ENCODE assay signal across 30 cellular contexts in the genomic region with DNA sequence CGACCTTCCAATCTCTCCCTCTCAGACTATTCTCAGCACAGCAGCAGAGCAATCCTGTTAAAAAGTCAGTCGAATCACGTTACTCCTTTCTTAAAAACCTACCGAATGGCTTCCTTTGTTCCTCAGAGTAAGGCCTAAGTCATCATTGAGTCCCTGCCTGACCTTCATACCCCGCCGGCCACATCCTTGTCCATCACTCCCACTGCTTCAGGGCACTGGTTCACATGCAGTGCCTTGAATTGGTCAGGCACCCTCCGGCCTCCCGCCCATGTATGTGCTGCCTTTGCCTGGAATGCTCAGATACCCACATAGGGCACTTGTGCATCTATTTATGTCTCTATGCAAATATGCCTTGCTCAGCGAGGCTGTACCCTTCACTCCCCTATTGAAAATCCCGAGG.
"Had no signal": no experiment of that assay in that cellular context is flagged by ENCODE, and none has a peak within 500 bp of the region (broad histone marks: within the 10 kb centered on the region; RNA-seq: fewer than 3 reads in every experiment).

No MANE protein-coding gene starts in this region.

- H3K27ac ChIP-seq: ascending aorta, breast epithelium, cardiac muscle cell, esophagus muscularis mucosa, foreskin keratinocyte, gastroesophageal sphincter, heart right ventricle had no signal

- DNase-seq: activated CD4-positive, alpha-beta memory T cell treated with anti-CD3 and anti-CD28 coated beads, Interleukin-2, amount 10 ng/mL, durations not matched to agents 7 days and 5 days; activated CD4-positive, alpha-beta T cell treated with anti-CD3 and anti-CD28 coated beads for 1 hour; activated CD4-positive, alpha-beta T cell treated with anti-CD3 and anti-CD28 coated beads for 4 hours; activated CD4-positive, alpha-beta T cell treated with anti-CD3 and anti-CD28 coated beads, Interleukin-2, amount 10 ng/mL, durations not matched to agents 7 days and 5 days; activated CD4-positive, alpha-beta T cell treated with anti-CD3 and anti-CD28 coated beads, Interleukin-2, amount 50 U/mL, for 4 hours; activated CD8-positive, alpha-beta memory T cell treated with anti-CD3 and anti-CD28 coated beads, Interleukin-2, amount 50 U/mL, for 48 hours; activated gamma-delta T cell; activated naive CD4-positive, alpha-beta T cell; activated naive CD4-positive, alpha-beta T cell treated with anti-CD3 and anti-CD28 coated beads, Interleukin-2, amount 10 ng/mL, durations not matched to agents 7 days and 5 days; activated naive CD8-positive, alpha-beta T cell treated with anti-CD3 and anti-CD28 coated beads, Interleukin-2, amount 10 ng/mL, durations not matched to agents 7 days and 5 days; activated T-cell treated with anti-CD3 and anti-CD28 coated beads for 4 hours; activated T-cell treated with anti-CD3 and anti-CD28 coated beads, Interleukin-2, amount 50 U/mL, for 24 hours; activated T-cell treated with anti-CD3 and anti-CD28 coated beads, Interleukin-2, amount 50 U/mL, for 72 hours; central memory CD4-positive, alpha-beta T cell; cortex of kidney; dermis blood vessel endothelial cell; effector CD4-positive, alpha-beta T cell; effector memory CD8-positive, alpha-beta T cell; erythroblast; foreskin keratinocyte; heart right ventricle; T-helper 2 cell had no signal

- H3K4me1 Mint-ChIP-seq: activated CD4-positive, alpha-beta memory T cell treated with anti-CD3 and anti-CD28 coated beads, Interleukin-2, amount 10 ng/mL, durations not matched to agents 7 days and 5 days; activated CD4-positive, alpha-beta T cell treated with anti-CD3 and anti-CD28 coated beads, Interleukin-2, amount 10 ng/mL, durations not matched to agents 7 days and 5 days; activated naive CD4-positive, alpha-beta T cell treated with anti-CD3 and anti-CD28 coated beads, Interleukin-2, amount 10 ng/mL, durations not matched to agents 7 days and 5 days; activated naive CD8-positive, alpha-beta T cell treated with anti-CD3 and anti-CD28 coated beads, Interleukin-2, amount 10 ng/mL, durations not matched to agents 7 days and 5 days had no signal

- FAIRE-seq: colon had no signal

- H3K27me3 ChIP-seq: ascending aorta, breast epithelium, esophagus muscularis mucosa, foreskin keratinocyte, gastroesophageal sphincter had no signal

- H3K9me3 Mint-ChIP-seq: activated CD4-positive, alpha-beta T cell treated with anti-CD3 and anti-CD28 coated beads, Interleukin-2, amount 10 ng/mL, durations not matched to agents 7 days and 5 days; activated naive CD8-positive, alpha-beta T cell treated with anti-CD3 and anti-CD28 coated beads, Interleukin-2, amount 10 ng/mL, durations not matched to agents 7 days and 5 days had no signal

- H3K36me3 ChIP-seq: ascending aorta, breast epithelium, cardiac muscle cell, esophagus muscularis mucosa, gastroesophageal sphincter, heart right ventricle had no signal

- H3K27ac Mint-ChIP-seq: activated CD4-positive, alpha-beta memory T cell treated with anti-CD3 and anti-CD28 coated beads, Interleukin-2, amount 10 ng/mL, durations not matched to agents 7 days and 5 days; activated CD4-positive, alpha-beta T cell treated with anti-CD3 and anti-CD28 coated beads, Interleukin-2, amount 10 ng/mL, durations not matched to agents 7 days and 5 days; activated naive CD4-positive, alpha-beta T cell treated with anti-CD3 and anti-CD28 coated beads, Interleukin-2, amount 10 ng/mL, durations not matched to agents 7 days and 5 days; activated naive CD4-positive, alpha-beta T cell treated with anti-CD3 and anti-CD28 coated beads, Interleukin-2, amount 50 U/mL, for 72 hours; activated naive CD8-positive, alpha-beta T cell treated with anti-CD3 and anti-CD28 coated beads, Interleukin-2, amount 10 ng/mL, durations not matched to agents 7 days and 5 days; activated T-cell treated with anti-CD3 and anti-CD28 coated beads, Interleukin-2, amount 50 U/mL, for 24 hours; activated T-cell treated with anti-CD3 and anti-CD28 coated beads, Interleukin-2, amount 50 U/mL, for 72 hours; effector memory CD8-positive, alpha-beta T cell had no signal

- H3K4me3 Mint-ChIP-seq: activated CD4-positive, alpha-beta memory T cell treated with anti-CD3 and anti-CD28 coated beads, Interleukin-2, amount 10 ng/mL, durations not matched to agents 7 days and 5 days; activated CD4-positive, alpha-beta T cell treated with anti-CD3 and anti-CD28 coated beads, Interleukin-2, amount 10 ng/mL, durations not matched to agents 7 days and 5 days; activated naive CD4-positive, alpha-beta T cell treated with anti-CD3 and anti-CD28 coated beads, Interleukin-2, amount 10 ng/mL, durations not matched to agents 7 days and 5 days; activated naive CD8-positive, alpha-beta T cell treated with anti-CD3 and anti-CD28 coated beads, Interleukin-2, amount 10 ng/mL, durations not matched to agents 7 days and 5 days; activated T-cell treated with anti-CD3 and anti-CD28 coated beads, Interleukin-2, amount 50 U/mL, for 24 hours; activated T-cell treated with anti-CD3 and anti-CD28 coated beads, Interleukin-2, amount 50 U/mL, for 72 hours; brain; effector memory CD8-positive, alpha-beta T cell had no signal

- H3K9me3 ChIP-seq: ascending aorta, breast epithelium, esophagus muscularis mucosa, gastroesophageal sphincter had no signal

- H3K27me3 Mint-ChIP-seq: activated CD4-positive, alpha-beta memory T cell treated with anti-CD3 and anti-CD28 coated beads, Interleukin-2, amount 10 ng/mL, durations not matched to agents 7 days and 5 days; activated CD4-positive, alpha-beta T cell treated with anti-CD3 and anti-CD28 coated beads, Interleukin-2, amount 10 ng/mL, durations not matched to agents 7 days and 5 days; activated naive CD4-positive, alpha-beta T cell treated with anti-CD3 and anti-CD28 coated beads, Interleukin-2, amount 10 ng/mL, durations not matched to agents 7 days and 5 days; activated naive CD8-positive, alpha-beta T cell treated with anti-CD3 and anti-CD28 coated beads, Interleukin-2, amount 10 ng/mL, durations not matched to agents 7 days and 5 days; activated T-cell treated with anti-CD3 and anti-CD28 coated beads, Interleukin-2, amount 50 U/mL, for 24 hours; brain; effector memory CD8-positive, alpha-beta T cell had no signal

- H3K4me3 ChIP-seq: ascending aorta, breast epithelium, cardiac muscle cell, esophagus muscularis mucosa, gastroesophageal sphincter, heart right ventricle had no signal

- ATAC-seq: activated naive CD4-positive, alpha-beta T cell treated with anti-CD3 and anti-CD28 coated beads, Interleukin-2, amount 50 U/mL, for 72 hours; activated T-cell treated with anti-CD3 and anti-CD28 coated beads, Interleukin-2, amount 50 U/mL, for 72 hours; effector memory CD8-positive, alpha-beta T cell; foreskin keratinocyte; gastroesophageal sphincter; heart right ventricle had no signal

- H3K4me1 ChIP-seq: ascending aorta, breast epithelium, esophagus muscularis mucosa, foreskin keratinocyte, gastroesophageal sphincter, heart right ventricle had no signal

- H3K36me3 Mint-ChIP-seq: activated naive CD4-positive, alpha-beta T cell treated with anti-CD3 and anti-CD28 coated beads, Interleukin-2, amount 10 ng/mL, durations not matched to agents 7 days and 5 days; activated naive CD4-positive, alpha-beta T cell treated with anti-CD3 and anti-CD28 coated beads, Interleukin-2, amount 50 U/mL, for 72 hours; activated naive CD8-positive, alpha-beta T cell treated with anti-CD3 and anti-CD28 coated beads, Interleukin-2, amount 10 ng/mL, durations not matched to agents 7 days and 5 days; brain had no signal
